Comparison of ENCODE assay signal across 11 cellular contexts in genomic region chr13:83440465-83440864, GRCh38.
"Had no signal": no experiment of that assay in that cellular context is flagged by ENCODE, and none has a peak within 500 bp of the region (broad histone marks: within the 10 kb centered on the region; RNA-seq: fewer than 3 reads in every experiment).

No MANE protein-coding gene starts in this region.

- H3K9me3 ChIP-seq: HAP-1 had no signal

- H3K4me1 ChIP-seq: HAP-1 had no signal

- H3K4me3 ChIP-seq: GM23248, GM23338, HAP-1 had no signal

- H2AFZ ChIP-seq: GM23248, GM23338 had no signal

- H3K36me3 ChIP-seq: HAP-1 had no signal

- H3K9ac ChIP-seq: GM23248 had no signal

- H3K27ac ChIP-seq: GM23248 had no signal

- FAIRE-seq: H1, H54 had no signal

- DNase-seq: GM23248, GOT3, H7, H9, HCEC 1CT, HFFc6 had no signal

- ATAC-seq: GM23338, HCT116 had no signal

- H3K4me2 ChIP-seq: GM23338 had no signal
